In genomic region chr10:93701903-93702277, GRCh38 we compare ENCODE assay signal across 8 cellular contexts. TPM values are rescaled to one million over a fixed set of nuclear protein-coding genes. Genes with fewer than 3 reads are reported as not detected.
DNase-seq lines count a peak whose midpoint lies in the region; ATAC-seq, FAIRE-seq and TF ChIP-seq lines count a peak whose summit lies in the region.

No MANE protein-coding gene starts in this region.

- peak; percentile 42 for FAIRE-seq in endothelial cell of umbilical vein (lab: Jason Lieb, UNC)

- H4K20me1 ChIP-seq in endothelial cell of umbilical vein (replicated peaks; ENCODE audit: control insufficient read depth, extremely low read depth, insufficient read depth, low read length), result no peaks in the 10 kb centered on the region

- H3K9ac ChIP-seq in endothelial cell of umbilical vein (replicated peaks; ENCODE audit: extremely low read depth, insufficient read depth, low read length), result peak overlapping the region; percentile 94

- dilution Hi-C loops in endothelial cell of umbilical vein (cut with MboI; ENCODE audit: extremely low pct_ligation_motif_present, low sequenced_read_pairs), result no loop called here

- peak; percentile 5 for ATAC-seq in GM18505 (IDR thresholded peaks at IDR 0.05; ENCODE audit: unreplicated experiment)
- ATAC-seq in HG02981 (IDR thresholded peaks at IDR 0.05; ENCODE audit: unreplicated experiment), result peak; percentile 13
- ATAC-seq in natural killer cell, result peak; percentile 18 to 32 (median 22)

- no peaks in the 10 kb centered on the region for H3K9me1 ChIP-seq in endothelial cell of umbilical vein (replicated peaks; ENCODE audit: control insufficient read depth, extremely low read depth, insufficient read depth, low read length)

- H3K4me3 ChIP-seq in AG09309 (ENCODE audit: control insufficient read depth, low read depth, low read length) (peak overlapping the region; percentile 73), endothelial cell of umbilical vein (replicated peaks in 1 of 3; ENCODE audit: insufficient read depth in 1 of 3, low read depth in 1 of 3, low read length in 3 of 3) (peak overlapping the region; percentile 68 to 94 (median 88))

- H3K9me3 Mint-ChIP-seq in natural killer cell, result no peaks in the 10 kb centered on the region

- peaks cover 6% of the 10 kb centered on the region for H3K79me2 ChIP-seq in endothelial cell of umbilical vein (ENCODE audit: control insufficient read depth, insufficient read depth, low read length)

- no peaks in the 10 kb centered on the region for H3K9me3 ChIP-seq in endothelial cell of umbilical vein (replicated peaks; ENCODE audit: control insufficient read depth, insufficient read depth, low read length)

- H3K4me2 ChIP-seq in endothelial cell of umbilical vein (ENCODE audit: insufficient read depth, low read length), result peak overlapping the region; percentile 93

- intact Hi-C loops in endothelial cell of umbilical vein (cut with micrococcal nuclease), result loop anchor here (1.0 to 10.0 kb wide), 3 partner anchors 114 to 843 kb away; partner anchors contain the start of gene HELLS
- intact Hi-C loops in natural killer cell (cut with micrococcal nuclease), result loop anchor here (2.0 to 5.0 kb wide), 2 partner anchors 205 to 661 kb away; partner anchors contain the start of genes CEP55 and NOC3L

- H3K36me3 Mint-ChIP-seq in natural killer cell, result no peaks in the 10 kb centered on the region

- peak overlapping the region; percentile 74 for H3K27ac ChIP-seq in endothelial cell of umbilical vein (ENCODE audit: insufficient read depth, low read depth, low read length)

- TF ChIP-seq CTCF in AG09309 (IDR thresholded peaks at IDR 0.05; ENCODE audit: control insufficient read depth, insufficient read depth, low read depth, low read length, missing control alignments) (no peak), endothelial cell of umbilical vein (IDR thresholded peaks at IDR 0.05; ENCODE audit: extremely low read depth in 1 of 2, insufficient read depth in 1 of 2, low read depth in 1 of 2, low read length in 2 of 2) (no peak), natural killer cell (IDR thresholded peaks at IDR 0.05) (no peak)

- DNase-seq in AG09309 (ENCODE audit: low read depth) (peak; percentile 29), RPMI7951 (ENCODE audit: low read depth) (peak; percentile 36), endothelial cell of umbilical vein (ENCODE audit: low read depth, low spot score) (no peak), natural killer cell (no peak), T-helper 9 cell (no peak), mucosa of gallbladder (ENCODE audit: low spot score) (no peak)

- peak overlapping the region; percentile 80 for H2AFZ ChIP-seq in endothelial cell of umbilical vein (ENCODE audit: low read depth, low read length)

- H3K4me1 ChIP-seq in endothelial cell of umbilical vein (ENCODE audit: control insufficient read depth, extremely low read depth, insufficient read depth, low read length), result peaks cover 9% of the 10 kb centered on the region

- no TSS peak for BruUV-seq in endothelial cell of umbilical vein (replicated peaks; lab: Mats Ljungman, UMichigan)

- H3K27me3 ChIP-seq in endothelial cell of umbilical vein (ENCODE audit: control insufficient read depth in 2 of 2, insufficient read depth in 2 of 2, low read length in 2 of 2), result no peaks in the 10 kb centered on the region

- CTCF ChIA-PET in endothelial cell of umbilical vein (lab: Charles Lee), result interaction anchor here (0.7 to 1.8 kb wide), 10 partner anchors 11 to 618 kb away, joined by 3 to 11 read pairs (median 4); no protein-coding TSS in a partner anchor

- no peak overlapping the region for H3K27ac Mint-ChIP-seq in natural killer cell

- peaks cover 5 to 10% of the 10 kb centered on the region in 2 experiments for H3K36me3 ChIP-seq in endothelial cell of umbilical vein (ENCODE audit: control insufficient read depth in 2 of 2, extremely low read depth in 1 of 2, insufficient read depth in 2 of 2, low read length in 2 of 2)

- no peak overlapping the region for H3K4me3 Mint-ChIP-seq in natural killer cell

- H3K4me1 Mint-ChIP-seq in natural killer cell, result peaks cover 11 to 12% of the 10 kb centered on the region in 2 donors

- POLR2A ChIA-PET in endothelial cell of umbilical vein (lab: Charles Lee), result interaction anchor here (0.7 to 1.6 kb wide), 3 partner anchors 19 to 513 kb away, joined by 3 to 5 read pairs (median 4); no protein-coding TSS in a partner anchor

- H3K27me3 Mint-ChIP-seq in natural killer cell (ENCODE audit: low read depth in 2 of 2), result peaks cover 4% of the 10 kb centered on the region in 2 donors

- no peak for TF ChIP-seq POLR2A in GM18505 (IDR thresholded peaks at IDR 0.05; ENCODE audit: borderline replicate concordance, extremely low read depth, insufficient read depth, insufficient read length)
- no peak for TF ChIP-seq POLR2A in endothelial cell of umbilical vein (IDR thresholded peaks at IDR 0.05; ENCODE audit: low read depth, low read length)

TF ChIP-seq in endothelial cell of umbilical vein, 7 proteins besides CTCF, POLR2A, EP300 and RAD21:
- TF ChIP-seq GATA2 (IDR thresholded peaks at IDR 0.05; ENCODE audit: insufficient read depth, insufficient read length, low read depth, low read length) (no peak), FOS (IDR thresholded peaks at IDR 0.05; ENCODE audit: borderline replicate concordance, insufficient read depth, low read length) (no peak), MYC (IDR thresholded peaks at IDR 0.05; ENCODE audit: low read depth, low read length) (no peak), POLR2AphosphoS5 (IDR thresholded peaks at IDR 0.05; ENCODE audit: insufficient read depth, low read depth, low read length) (no peak), MAX (IDR thresholded peaks at IDR 0.05; ENCODE audit: insufficient read depth, insufficient read length) (no peak), EZH2 (IDR thresholded peaks at IDR 0.05; ENCODE audit: borderline replicate concordance, low read depth, low read length, severe bottlenecking) (no peak), JUN (IDR thresholded peaks at IDR 0.05; ENCODE audit: borderline replicate concordance, insufficient read depth, insufficient read length, low read depth) (no peak)

RNA-seq across cellular contexts. Expression of gene FRA10AC1, which starts 0.5 kb away (rescaled TPM):
- 3.5 and 4.9 TPM in 2 replicates for total RNA-seq in RPMI7951 (2014; rRNA removed; shearing (Covaris generic))
- total RNA-seq in endothelial cell of umbilical vein, result 17.2 and 24.4 TPM in 2 replicates
- polyA plus RNA-seq in endothelial cell of umbilical vein, result 3.0 and 4.0 TPM in 2 replicates
- polyA plus RNA-seq in endothelial cell of umbilical vein (2011; cell fraction: cytosol; rRNA removed), result 2.8 and 3.1 TPM in 2 replicates
- 20.8 and 32.4 TPM in 2 replicates for polyA plus RNA-seq in endothelial cell of umbilical vein (2011; cell fraction: nucleus; rRNA removed)
- polyA plus RNA-seq in endothelial cell of umbilical vein (2012), result 12.5 and 15.4 TPM in 2 replicates
- 3.3 and 4.8 TPM in 2 replicates for polyA minus RNA-seq in endothelial cell of umbilical vein
- 1.3 TPM for polyA minus RNA-seq in endothelial cell of umbilical vein (2011; cell fraction: cytosol; rRNA and poly(A)+ RNA removed)
- polyA minus RNA-seq in endothelial cell of umbilical vein (2011; cell fraction: nucleus; rRNA and poly(A)+ RNA removed), result 24.4 and 32.1 TPM in 2 replicates
- total RNA-seq in natural killer cell, result 10 to 100 TPM in 2 of 3 donors, 1 to 10 TPM in 1; 8.3 to 18.7 (median 12.9) TPM
- total RNA-seq in mucosa of gallbladder, result 12.5 TPM

RNA-seq across cellular contexts. Expression of gene LGI1, which starts 55.8 kb away (rescaled TPM):
- total RNA-seq in RPMI7951 (2014; rRNA removed; shearing (Covaris generic)), result 0.12 TPM in 1 of 2 replicates, not detected in the other
- total RNA-seq in endothelial cell of umbilical vein (not detected in 2 replicates), natural killer cell (not detected), mucosa of gallbladder (4.2 TPM)
- not detected in 2 replicates for polyA plus RNA-seq in endothelial cell of umbilical vein
- not detected in 2 replicates for polyA plus RNA-seq in endothelial cell of umbilical vein (2011; cell fraction: cytosol; rRNA removed)
- polyA plus RNA-seq in endothelial cell of umbilical vein (2011; cell fraction: nucleus; rRNA removed), result not detected in 2 replicates
- not detected in 2 replicates for polyA plus RNA-seq in endothelial cell of umbilical vein (2012)
- not detected in 2 replicates for polyA minus RNA-seq in endothelial cell of umbilical vein
- not detected for polyA minus RNA-seq in endothelial cell of umbilical vein (2011; cell fraction: cytosol; rRNA and poly(A)+ RNA removed)
- not detected in 2 replicates for polyA minus RNA-seq in endothelial cell of umbilical vein (2011; cell fraction: nucleus; rRNA and poly(A)+ RNA removed)

Comparison
In these comparisons a context has a peak if more than half of its experiments do, and no peak if none do; other contexts are left out.
1. DNase-seq: peak in AG09309 (single experiment) and RPMI7951 (single experiment); none in endothelial cell of umbilical vein (single experiment), natural killer cell (single experiment), T-helper 9 cell (single experiment) and mucosa of gallbladder (single experiment).
2. Peak in every context shown above with its lines, with median percentiles within 50 percentile points of each other: ATAC-seq.